Comparison of ENCODE assay signal across 32 cellular contexts in genomic region chr4:16908377-16909021, GRCh38. TPM values are rescaled to one million over a fixed set of nuclear protein-coding genes. Genes with fewer than 3 reads are reported as not detected.
DNase-seq lines count a peak whose midpoint lies in the region; ATAC-seq, FAIRE-seq and TF ChIP-seq lines count a peak whose summit lies in the region.
"Had no signal": no experiment of that assay in that cellular context is flagged by ENCODE, and none has a peak within 500 bp of the region (broad histone marks: within the 10 kb centered on the region; RNA-seq: fewer than 3 reads in every experiment).

No MANE protein-coding gene starts in this region.

- CTCF ChIA-PET in H1 (lab: Charles Lee; ENCODE audit: partially characterized antibody) = interaction anchor here (0.6 to 5.1 kb wide), 8 partner anchors 8 to 443 kb away, joined by 3 to 24 read pairs (median 4); no protein-coding TSS in a partner anchor

- no peaks in the 10 kb centered on the region for H3K27me3 ChIP-seq in GM23248 (replicated peaks; ENCODE audit: insufficient read depth)
- no peaks in the 10 kb centered on the region; the same call in 1 of the 2 replicates for H3K27me3 ChIP-seq in HUES64 (ENCODE audit: insufficient read depth, low read length)
- no peaks in the 10 kb centered on the region for H3K27me3 ChIP-seq in H1 (replicated peaks in 1 of 4; ENCODE audit: control insufficient read depth in 3 of 4, extremely low read depth in 1 of 4, insufficient read depth in 3 of 4, low read length in 3 of 4)
- no peaks in the 10 kb centered on the region for H3K27me3 ChIP-seq in neuronal stem cell (ENCODE audit: control insufficient read depth in 3 of 3, insufficient read depth in 3 of 3, low read depth in 1 of 3, low read length in 3 of 3)
- H3K27me3 ChIP-seq: BE2C had no signal

- no peaks in the 10 kb centered on the region for H3K23me2 ChIP-seq in H1 (ENCODE audit: low read depth, low read length)

- 84% methylated on average over 6 of the region's 6 CpGs for WGBS in GM23248 (ENCODE audit: low coverage in 1 of 2, low lambda C conversion rate in 2 of 2, missing lambda C conversion rate in 2 of 2), 2 experiments
- WGBS in HUES64 = 51% methylated on average over 6 of the region's 6 CpGs
- 43% methylated on average over 6 of the region's 6 CpGs; no CpG with 5 or more reads in 1 of the 2 experiments for WGBS in H1 (ENCODE audit: extremely low coverage in 1 of 2, insufficient coverage in 1 of 2, insufficient read length in 1 of 2, insufficient replicate concordance in 2 of 2, low coverage in 1 of 2, low lambda C conversion rate in 2 of 2, missing lambda C conversion rate in 1 of 2), 2 experiments
- WGBS in neuronal stem cell (ENCODE audit: extremely low coverage in 2 of 2, insufficient read length in 2 of 2, insufficient replicate concordance in 1 of 2), 2 donors = no CpG with 5 or more reads among the region's 6 CpGs

- H3K56ac ChIP-seq in H1 (replicated peaks; ENCODE audit: insufficient read length, low read depth, low read length) = no peak overlapping the region

- H2AK5ac ChIP-seq in H1 (ENCODE audit: low read depth, low read length) = 0 out of 2 replicates have a peak overlapping the region, but pooled peaks have one; percentile 60
- H2AK5ac ChIP-seq in neuronal stem cell (ENCODE audit: low read depth, low read length) = no peak overlapping the region

- H4K20me1 ChIP-seq in GM23248 (ENCODE audit: insufficient read depth) (no peaks in the 10 kb centered on the region), H1 (replicated peaks in 1 of 2; ENCODE audit: control insufficient read depth in 1 of 2, insufficient read depth in 2 of 2, low read length in 2 of 2) (no peaks in the 10 kb centered on the region)

- DNase-seq in GM23248 (no peak), H1 (ENCODE audit: low read depth in 1 of 2, low spot score in 2 of 2) (no peak), neuronal stem cell (ENCODE audit: low spot score) (no peak), NCI-H187 (lab: John Stamatoyannopoulos, UW) (no peak), NOMO-1 treated with DMSO at 0.1 percent for 48 hours (lab: John Stamatoyannopoulos, UW; ENCODE audit: unreplicated experiment) (no peak)
- DNase-seq: 8988T; ACHN; BE2C; CD8-positive, alpha-beta memory T cell; DMS 273 treated with DMSO at 0.1 percent for 48 hours; DMS79; EL; GF-D8; Kasumi-1; MV-4-11; NCI-H1105 treated with DMSO at 0.1 percent for 48 hours; NCI-H2029 treated with DMSO at 0.1 percent for 48 hours; NCI-H446 treated with DMSO at 0.1 percent for 48 hours; NCI-H526; NCI-H82; NK-92 treated with Interleukin-12 subunit alpha and Interleukin-12 subunit beta, amount 100 ng/mL, for 24 hours; PC-9; SJCRH30 had no signal

- H2BK15ac ChIP-seq in H1 (ENCODE audit: low read length) (no peak overlapping the region), neuronal stem cell (ENCODE audit: low read length) (no peak overlapping the region)

- H3K14ac ChIP-seq in H1 (ENCODE audit: insufficient read length) (no peak overlapping the region), neuronal stem cell (ENCODE audit: low read length) (no peak overlapping the region)

- no peak for TF ChIP-seq EP300 in H1 (IDR thresholded peaks at IDR 0.05; ENCODE audit: borderline replicate concordance in 1 of 2, low read depth in 2 of 2, low read length in 2 of 2)

- H3K9me3 ChIP-seq in GM23248 (ENCODE audit: low read depth) (no peaks in the 10 kb centered on the region), HUES64 (ENCODE audit: insufficient read depth, low read depth, low read length) (no peaks in the 10 kb centered on the region), H1 (ENCODE audit: insufficient read depth in 2 of 2, low read depth in 1 of 2, low read length in 1 of 2) (peaks cover 0 to 5% of the 10 kb centered on the region in 2 experiments; a peak in 1 of 4 replicates), neuronal stem cell (replicated peaks in 1 of 2; ENCODE audit: control insufficient read depth in 2 of 2, insufficient read depth in 1 of 2, low read depth in 1 of 2, low read length in 2 of 2) (no peaks in the 10 kb centered on the region)
- H3K9me3 ChIP-seq: BE2C, SJCRH30 had no signal

- H3K18ac ChIP-seq in H1 (ENCODE audit: extremely low read depth, low read length) (peak overlapping the region; percentile 79), neuronal stem cell (ENCODE audit: low read length) (no peak overlapping the region)

- no peak overlapping the region for H3K9ac ChIP-seq in GM23248
- H3K9ac ChIP-seq in HUES64 (ENCODE audit: low read depth, low read length) = peak overlapping the region; percentile 36; the same call in 1 of the 2 replicates
- no peak overlapping the region for H3K9ac ChIP-seq in H1 (replicated peaks in 1 of 4; ENCODE audit: extremely low read depth in 1 of 4, low read depth in 3 of 4, low read length in 3 of 4)
- no peak overlapping the region for H3K9ac ChIP-seq in neuronal stem cell (ENCODE audit: low read depth, low read length, poor library complexity)

- H3K36me3 ChIP-seq in GM23248 (ENCODE audit: low read depth) (no peaks in the 10 kb centered on the region), HUES64 (ENCODE audit: insufficient read depth, low read length) (no peaks in the 10 kb centered on the region), H1 (ENCODE audit: control insufficient read depth in 2 of 4, insufficient read depth in 4 of 4, low read length in 3 of 4) (no peaks in the 10 kb centered on the region), neuronal stem cell (replicated peaks in 1 of 2; ENCODE audit: control insufficient read depth in 2 of 2, insufficient read depth in 2 of 2, low read length in 2 of 2) (no peaks in the 10 kb centered on the region)
- H3K36me3 ChIP-seq: BE2C, SJCRH30 had no signal

- peak overlapping the region; percentile 58; the same call in 1 of the 2 replicates for H3K4me3 ChIP-seq in GM23248
- peak overlapping the region; percentile 24; the same call in 1 of the 2 replicates for H3K4me3 ChIP-seq in HUES64 (ENCODE audit: low read length)
- peak overlapping the region in 2 of 4 experiments; percentile 10 to 20; a peak in 1 of 8 replicates for H3K4me3 ChIP-seq in H1 (ENCODE audit: extremely low read depth in 1 of 4, insufficient read depth in 2 of 4, low read depth in 3 of 4, low read length in 4 of 4)
- H3K4me3 ChIP-seq in neuronal stem cell (ENCODE audit: low read length in 2 of 2) = no peak overlapping the region
- H3K4me3 ChIP-seq: K562, PC-9, SJCRH30 had no signal

- H3K27ac ChIP-seq in GM23248 (no peak overlapping the region), HUES64 (ENCODE audit: low read depth, low read length) (peak overlapping the region; percentile 77), H1 (ENCODE audit: low read depth, low read length) (0 out of 2 replicates have a peak overlapping the region, but pooled peaks have one; percentile 9), neuronal stem cell (replicated peaks; ENCODE audit: low read length) (no peak overlapping the region)
- H3K27ac ChIP-seq: PC-9, SJCRH30 had no signal

- peak overlapping the region; percentile 0 for H4K5ac ChIP-seq in H1 (ENCODE audit: insufficient read length, low read depth, low read length)

- H3K4me1 ChIP-seq in GM23248 (ENCODE audit: insufficient read depth) (0 out of 2 replicates have a peak, but pooled peaks cover 7% of the 10 kb centered on the region), HUES64 (ENCODE audit: insufficient read depth, low read length) (peaks cover 29% of the 10 kb centered on the region), H1 (replicated peaks in 1 of 4; ENCODE audit: control insufficient read depth in 3 of 4, insufficient read depth in 4 of 4, low read length in 3 of 4) (peaks cover 5 to 13% (median 8%) of the 10 kb centered on the region in 4 experiments), neuronal stem cell (ENCODE audit: control insufficient read depth in 2 of 2, insufficient read depth in 1 of 2, low read depth in 1 of 2, low read length in 2 of 2) (peaks cover 3 to 12% of the 10 kb centered on the region in 2 donors)
- H3K4me1 ChIP-seq: BE2C, SJCRH30 had no signal

- peak overlapping the region; percentile 83 for H3K4me2 ChIP-seq in GM23248 (ENCODE audit: unreplicated experiment)
- peak overlapping the region; percentile 34 to 51 for H3K4me2 ChIP-seq in H1 (ENCODE audit: insufficient read depth in 1 of 2, low read depth in 2 of 2, low read length in 2 of 2)
- no peak overlapping the region for H3K4me2 ChIP-seq in neuronal stem cell (ENCODE audit: insufficient read depth, low read length, poor library complexity, severe bottlenecking)
- H3K4me2 ChIP-seq: PC-9 had no signal

- H3K4ac ChIP-seq in H1 (replicated peaks; ENCODE audit: insufficient read length, low read depth, low read length) (no peak overlapping the region), neuronal stem cell (ENCODE audit: low read length) (no peak overlapping the region)

- H3K23ac ChIP-seq in H1 (ENCODE audit: insufficient read length) (no peak overlapping the region), neuronal stem cell (ENCODE audit: low read depth, low read length, poor library complexity) (no peak overlapping the region)

- H4K91ac ChIP-seq in H1 (replicated peaks; ENCODE audit: insufficient read length, low read length) (peak overlapping the region; percentile 63), neuronal stem cell (ENCODE audit: low read depth, low read length, poor library complexity) (no peak overlapping the region)

- H3F3A ChIP-seq in GM23248 (ENCODE audit: insufficient read depth) = no peaks in the 10 kb centered on the region

- H2BK120ac ChIP-seq in H1 (replicated peaks; ENCODE audit: low read depth, low read length) (peak overlapping the region; percentile 75), neuronal stem cell (ENCODE audit: low read depth, low read length) (no peak overlapping the region)

- POLR2A ChIA-PET in H1 (lab: Charles Lee; ENCODE audit: partially characterized antibody) = interaction anchor here (1.0 to 1.5 kb wide), 3 partner anchors 10 to 57 kb away, joined by 3 to 4 read pairs (median 3); no protein-coding TSS in a partner anchor

- peak overlapping the region; percentile 68; the same call in 1 of the 2 replicates for H2BK20ac ChIP-seq in H1 (ENCODE audit: low read length)

- no peak for TF ChIP-seq RAD21 in H1 (IDR thresholded peaks at IDR 0.05 in 1 of 2, conservative IDR thresholded peaks at IDR 0.05 in 1 of 2; ENCODE audit: low read depth in 2 of 2, low read length in 2 of 2)

- no peaks in the 10 kb centered on the region for H3K9me2 ChIP-seq in GM23248 (ENCODE audit: insufficient read depth)

- peak overlapping the region; percentile 82; the same call in 1 of the 2 replicates for H2BK5ac ChIP-seq in H1 (ENCODE audit: low read depth, low read length)
- H2BK5ac ChIP-seq in neuronal stem cell (ENCODE audit: low read length) = no peak overlapping the region

- FAIRE-seq in H1 (lab: Jason Lieb, UNC) = peak; percentile 79
- FAIRE-seq: GM12891, K562 had no signal

- H4K8ac ChIP-seq in H1 (ENCODE audit: extremely low read depth, insufficient read depth, low read length) (no peak overlapping the region), neuronal stem cell (ENCODE audit: low read depth, low read length) (no peak overlapping the region)

- H3K79me1 ChIP-seq in H1 (ENCODE audit: low read depth, low read length) = no peaks in the 10 kb centered on the region
- H3K79me1 ChIP-seq in neuronal stem cell (ENCODE audit: low read depth, low read length) = no peaks in the 10 kb centered on the region

- H2AFZ ChIP-seq in GM23248 (peak overlapping the region; percentile 86), H1 (ENCODE audit: low read length) (no peak overlapping the region), neuronal stem cell (ENCODE audit: low read length) (peak overlapping the region; percentile 91)
- H2AFZ ChIP-seq: PC-9 had no signal

- H2BK12ac ChIP-seq in H1 (ENCODE audit: low read depth, low read length) (peak overlapping the region; percentile 83; the same call in 1 of the 2 replicates), neuronal stem cell (ENCODE audit: low read length) (no peak overlapping the region)

- ATAC-seq in GM18520 (IDR thresholded peaks at IDR 0.05; ENCODE audit: unreplicated experiment) = no peak
- ATAC-seq: HCT116, K562, Right ventricle myocardium inferior had no signal

- no peaks in the 10 kb centered on the region for H3K79me2 ChIP-seq in GM23248 (ENCODE audit: insufficient read depth)
- no peaks in the 10 kb centered on the region for H3K79me2 ChIP-seq in H1 (ENCODE audit: control insufficient read depth in 1 of 2, insufficient read depth in 2 of 2, low read length in 2 of 2)

- TF ChIP-seq CTCF in H1 (IDR thresholded peaks at IDR 0.05; ENCODE audit: control extremely low read depth in 1 of 3, insufficient read depth in 1 of 3, low read depth in 1 of 3, low read length in 3 of 3) = no peak

- in situ Hi-C loops in GM23248 (cut with MboI) = loop anchor here (25.0 kb wide), 2 partner anchors 554 to 621 kb away; no protein-coding TSS in a partner anchor

- TF ChIP-seq POLR2A in H1 (IDR thresholded peaks at IDR 0.05; ENCODE audit: control extremely low read depth in 1 of 2, low read depth in 2 of 2, low read length in 2 of 2) = no peak

RNA-seq across cellular contexts. Expression of gene LDB2, which starts 10.1 kb away (rescaled TPM):
- total RNA-seq in GM23248 (2014; rRNA removed; shearing (Covaris generic)) = 76.6 and 79.7 TPM in 2 replicates
- polyA plus RNA-seq in GM23248 (2016; fragmentation: Nextera tagmentation; extraction: Ambion mirVana) = 48.6 and 52.8 TPM in 2 replicates
- polyA plus RNA-seq in HUES64 (2013, experiment 1 of 2) = 43.8 TPM
- polyA plus RNA-seq in HUES64 (2013, experiment 2 of 2) = 57.0 TPM
- 42.7 and 57.0 TPM in 2 replicates for total RNA-seq in H1 (2021; fragmentation: NEBNext Ultra II Directional; extraction: Animal tissue kit (Norgen Biotek cat#: 25700))
- 72.5 and 140 TPM in 2 replicates for polyA plus RNA-seq in H1 (2011; rRNA removed)
- 109 TPM for polyA plus RNA-seq in H1 (2011; cell fraction: cytosol; rRNA removed)
- 120 TPM for polyA plus RNA-seq in H1 (2011; cell fraction: nucleus; rRNA removed)
- polyA plus RNA-seq in H1 (2012, experiment 1 of 2) = 58.9 to 71.0 TPM (median 65.0 TPM) in 4 replicates
- polyA plus RNA-seq in H1 (2012, experiment 2 of 2) = 5.7 TPM
- polyA plus RNA-seq in H1 (2013, experiment 1 of 2) = 64.5 TPM
- 66.8 TPM for polyA plus RNA-seq in H1 (2013, experiment 2 of 2)
- 584 and 647 TPM in 2 replicates for polyA minus RNA-seq in H1 (2011; rRNA and poly(A)+ RNA removed)
- polyA minus RNA-seq in H1 (2011; cell fraction: cytosol; rRNA and poly(A)+ RNA removed) = 58.2 TPM
- 605 TPM for polyA minus RNA-seq in H1 (2011; cell fraction: nucleus; rRNA and poly(A)+ RNA removed)
- polyA plus RNA-seq in neuronal stem cell (2013, experiment 1 of 2) = 16.8 TPM
- 17.6 TPM for polyA plus RNA-seq in neuronal stem cell (2013, experiment 2 of 2)
- total RNA-seq: CD8-positive, alpha-beta memory T cell; HT-29; MCF 10A; PC-9 had no signal
- polyA plus RNA-seq: CD14-positive monocyte; CD8-positive, alpha-beta memory T cell had no signal

Comparison
In these comparisons a context has a peak if more than half of its experiments do, and no peak if none do; other contexts are left out.
1. H3K27ac ChIP-seq: peak in HUES64 (single experiment) and H1 (single experiment); none in GM23248 (single experiment) and neuronal stem cell (single experiment).
2. H3K4me3 ChIP-seq: peak in GM23248 (single experiment) and HUES64 (single experiment); none in neuronal stem cell (0 of 2).